8 cellular contexts compared by ENCODE assay signal in the genomic region with DNA sequence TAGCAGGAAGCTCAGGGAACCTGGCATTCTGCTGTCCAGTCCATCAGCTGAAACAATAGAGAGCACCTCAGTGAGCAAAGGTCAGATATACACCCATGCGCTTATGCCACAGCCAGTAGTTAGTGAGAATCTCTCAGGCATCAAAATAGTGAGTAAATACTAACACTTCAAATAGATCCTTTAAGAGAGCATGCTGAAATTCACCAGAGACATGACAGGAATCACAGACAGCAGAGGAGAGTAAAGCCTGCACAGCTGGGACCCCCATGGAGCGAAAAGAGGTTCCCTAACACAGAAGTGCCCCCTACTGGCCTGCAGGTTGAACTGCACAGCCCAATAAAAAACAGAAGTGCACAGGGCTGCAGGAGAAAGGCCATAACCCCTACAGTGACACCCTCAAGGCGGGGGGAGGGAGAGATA. TPM values are rescaled to one million over a fixed set of nuclear protein-coding genes. Genes with fewer than 3 reads are reported as not detected.
DNase-seq lines count a peak whose midpoint lies in the region; ATAC-seq, FAIRE-seq and TF ChIP-seq lines count a peak whose summit lies in the region.

No MANE protein-coding gene starts in this region.

- H3K9ac ChIP-seq in OCI-LY1 (ENCODE audit: low read length), result no peak overlapping the region

- intact Hi-C loops in Right ventricle myocardium superior (cut with DNase I), result loop anchor here (10.0 kb wide), 1 partner anchor 96 kb away; no protein-coding TSS in a partner anchor

- H2AFZ ChIP-seq in OCI-LY1 (ENCODE audit: low read length), result no peak overlapping the region

- ATAC-seq in Right ventricle myocardium superior (ENCODE audit: poor library complexity) (no peak), omental fat pad (ENCODE audit: low FRiP score) (no peak), GM21529 (IDR thresholded peaks at IDR 0.05; ENCODE audit: unreplicated experiment) (no peak)

- H3K27ac ChIP-seq in cardiac muscle cell, result no peak overlapping the region
- H3K27ac ChIP-seq in OCI-LY1 (ENCODE audit: low read depth, low read length, poor library complexity, severe bottlenecking), result no peak overlapping the region
- H3K27ac ChIP-seq in coronary artery, result no peak overlapping the region

- H4K20me1 ChIP-seq in OCI-LY1 (ENCODE audit: insufficient read depth, low read length), result no peaks in the 10 kb centered on the region

- H3K36me3 ChIP-seq in cardiac muscle cell, result no peaks in the 10 kb centered on the region
- H3K36me3 ChIP-seq in OCI-LY1 (ENCODE audit: insufficient read depth, low read length), result no peaks in the 10 kb centered on the region; the same call in 1 of the 2 replicates

- TF ChIP-seq CTCF in cardiac muscle cell (IDR thresholded peaks at IDR 0.05; ENCODE audit: low read depth, low read length) (peak; percentile 69), OCI-LY1 (IDR thresholded peaks at IDR 0.05; ENCODE audit: low read length) (peak; percentile 90), coronary artery (IDR thresholded peaks at IDR 0.05) (no peak), omental fat pad (IDR thresholded peaks at IDR 0.05) (no peak)

- H3K9me2 ChIP-seq in OCI-LY1 (ENCODE audit: low read depth, low read length), result no peaks in the 10 kb centered on the region

- H3K9me3 ChIP-seq in cardiac muscle cell (ENCODE audit: low read depth), result no peaks in the 10 kb centered on the region
- H3K9me3 ChIP-seq in OCI-LY1 (ENCODE audit: low read length), result 0 out of 2 replicates have a peak, but pooled peaks cover 4% of the 10 kb centered on the region

- H3K4me1 ChIP-seq in cardiac muscle cell (ENCODE audit: low read depth), result no peaks in the 10 kb centered on the region
- no peaks in the 10 kb centered on the region for H3K4me1 ChIP-seq in OCI-LY1 (ENCODE audit: insufficient read depth, low read length, severe bottlenecking)

- DNase-seq in cardiac muscle cell (ENCODE audit: low read depth in 1 of 2, low spot score in 1 of 2) (peak; percentile 8 to 61), Right ventricle myocardium superior (no peak), coronary artery (ENCODE audit: low spot score) (peak; percentile 26), omental fat pad (ENCODE audit: low spot score) (peak; percentile 15), RCC 7860 (ENCODE audit: low spot score) (no peak), NCI-H1048 (lab: John Stamatoyannopoulos, UW) (no peak)

- H3F3A ChIP-seq in OCI-LY1 (ENCODE audit: insufficient read depth, low read length), result no peaks in the 10 kb centered on the region

- H3K4me2 ChIP-seq in OCI-LY1 (ENCODE audit: low read length), result no peak overlapping the region

- H3K27me3 ChIP-seq in cardiac muscle cell, result no peaks in the 10 kb centered on the region
- H3K27me3 ChIP-seq in OCI-LY1 (ENCODE audit: insufficient read depth, low read length), result no peaks in the 10 kb centered on the region

- H3K79me2 ChIP-seq in OCI-LY1 (ENCODE audit: insufficient read depth, low read length), result no peaks in the 10 kb centered on the region

- no peak for FAIRE-seq in RCC 7860 (lab: Jason Lieb, UNC)

- H3K4me3 ChIP-seq in cardiac muscle cell (no peak overlapping the region), OCI-LY1 (ENCODE audit: low read depth, low read length, poor library complexity, severe bottlenecking) (no peak overlapping the region), coronary artery (no peak overlapping the region)

RNA-seq across cellular contexts. Expression of a gene that starts 57.6 kb away (rescaled TPM):
- not detected in 2 replicates for total RNA-seq in cardiac muscle cell
- polyA plus RNA-seq in cardiac muscle cell, result not detected in 2 replicates
- total RNA-seq in Right ventricle myocardium superior, result not detected
- not detected for total RNA-seq in omental fat pad

Comparison
In these comparisons a context has a peak if more than half of its experiments do, and no peak if none do; other contexts are left out.
1. DNase-seq: peak in cardiac muscle cell (2 of 2), coronary artery (single experiment) and omental fat pad (single experiment); none in Right ventricle myocardium superior (single experiment), RCC 7860 (single experiment) and NCI-H1048 (single experiment).
2. CTCF ChIP-seq: peak in cardiac muscle cell (single experiment) and OCI-LY1 (single experiment); none in coronary artery (single experiment) and omental fat pad (0 of 3).